19 cellular contexts compared by ENCODE assay signal in the genomic region with DNA sequence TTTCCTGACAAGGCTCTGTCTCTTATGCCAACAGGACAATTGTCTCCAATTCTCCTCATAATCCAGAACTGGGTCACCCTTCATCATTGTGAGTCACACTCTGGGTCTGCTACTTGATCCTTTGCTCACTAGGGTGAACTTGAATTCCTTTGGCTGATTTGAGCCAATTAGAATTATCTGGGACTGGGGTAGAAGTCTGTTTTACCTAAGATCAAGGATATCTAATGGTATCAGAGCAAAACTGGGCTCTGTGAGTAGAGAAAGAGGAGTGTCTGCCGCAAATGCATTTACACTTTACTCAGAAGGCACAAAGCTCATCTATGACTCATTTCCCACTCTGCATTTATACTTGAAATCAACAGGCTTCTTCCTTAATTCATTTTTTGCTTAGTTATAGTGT.
A peak's percentile ranks its signal among the peaks of the same experiment; 100 is the strongest.
DNase-seq lines count a peak whose midpoint lies in the region; ATAC-seq, FAIRE-seq and TF ChIP-seq lines count a peak whose summit lies in the region.
"Had no signal": no experiment of that assay in that cellular context is flagged by ENCODE, and none has a peak within 500 bp of the region (broad histone marks: within the 10 kb centered on the region; RNA-seq: fewer than 3 reads in every experiment).

No MANE protein-coding gene starts in this region.

- peaks cover 13% of the 10 kb centered on the region for H3K4me1 ChIP-seq in endothelial cell of umbilical vein (ENCODE audit: control insufficient read depth, extremely low read depth, insufficient read depth, low read length)
- H3K4me1 ChIP-seq in psoas muscle: peaks cover 4% of the 10 kb centered on the region
- H3K4me1 ChIP-seq in spleen: no peaks in the 10 kb centered on the region
- H3K4me1 ChIP-seq: gastroesophageal sphincter, vagina had no signal

- H3K9ac ChIP-seq in endothelial cell of umbilical vein (replicated peaks; ENCODE audit: extremely low read depth, insufficient read depth, low read length): peak overlapping the region; percentile 32

- DNase-seq in GM03348 (ENCODE audit: low spot score) (peak; percentile 13), RKO (ENCODE audit: low spot score) (peak; percentile 24), endothelial cell of umbilical vein (ENCODE audit: low read depth, low spot score) (peak; percentile 66), psoas muscle (no peak), spleen (no peak)
- DNase-seq: activated gamma-delta T cell; DND-41; effector CD8-positive, alpha-beta T cell; immature natural killer cell; NCI-H1694; NCI-H510A; occipital lobe; stimulated activated naive CD8-positive, alpha-beta T cell treated with anti-CD3 and anti-CD28 coated beads, Interleukin-15, amount 100 ng/mL, for 72 hours had no signal

- POLR2A ChIA-PET in endothelial cell of umbilical vein (lab: Charles Lee): no interaction called here

- ATAC-seq in psoas muscle (peak; percentile 73 to 82 (median 78)), GM21619 (IDR thresholded peaks at IDR 0.05; ENCODE audit: unreplicated experiment) (no peak), GM18498 (IDR thresholded peaks at IDR 0.05; ENCODE audit: unreplicated experiment) (no peak), GM18517 (IDR thresholded peaks at IDR 0.05; ENCODE audit: unreplicated experiment) (no peak)
- ATAC-seq: gastroesophageal sphincter; stimulated activated naive CD8-positive, alpha-beta T cell treated with anti-CD3 and anti-CD28 coated beads, Interleukin-15, amount 100 ng/mL, for 72 hours; WTC11 had no signal

- TF ChIP-seq POLR2A in endothelial cell of umbilical vein (IDR thresholded peaks at IDR 0.05; ENCODE audit: low read depth, low read length) (no peak), spleen (IDR thresholded peaks at IDR 0.05) (no peak)

- CTCF ChIA-PET in endothelial cell of umbilical vein (lab: Charles Lee): interaction anchor here (1.0 to 1.4 kb wide), 4 partner anchors 16 to 36 kb away, joined by 5 to 12 read pairs (median 7); no protein-coding TSS in a partner anchor

- H3K9me3 ChIP-seq in endothelial cell of umbilical vein (replicated peaks; ENCODE audit: control insufficient read depth, insufficient read depth, low read length): no peaks in the 10 kb centered on the region
- no peaks in the 10 kb centered on the region for H3K9me3 ChIP-seq in psoas muscle
- H3K9me3 ChIP-seq in spleen: no peaks in the 10 kb centered on the region
- H3K9me3 ChIP-seq: gastroesophageal sphincter, vagina had no signal

- intact Hi-C loops in endothelial cell of umbilical vein (cut with micrococcal nuclease): loop anchor here (1.0 kb wide), 1 partner anchor 16 kb away; no protein-coding TSS in a partner anchor
- intact Hi-C loops in psoas muscle (cut with DNase I): no loop called here
- intact Hi-C loops in spleen (cut with DNase I; ENCODE audit: low total_unique reads): no loop called here

- TF ChIP-seq CTCF in endothelial cell of umbilical vein (IDR thresholded peaks at IDR 0.05; ENCODE audit: extremely low read depth in 1 of 2, insufficient read depth in 1 of 2, low read depth in 1 of 2, low read length in 2 of 2) (no peak), psoas muscle (IDR thresholded peaks at IDR 0.05) (no peak), spleen (IDR thresholded peaks at IDR 0.05 in 8 of 11, conservative IDR thresholded peaks at IDR 0.05 in 3 of 11) (no peak)

- H2AFZ ChIP-seq in endothelial cell of umbilical vein (ENCODE audit: low read depth, low read length): peak overlapping the region; percentile 77

- H3K27ac ChIP-seq in endothelial cell of umbilical vein (ENCODE audit: insufficient read depth, low read depth, low read length) (peak overlapping the region; percentile 63), psoas muscle (peak overlapping the region; percentile 55), spleen (no peak overlapping the region)
- H3K27ac ChIP-seq: gastroesophageal sphincter, vagina had no signal

- H3K4me3 ChIP-seq in endothelial cell of umbilical vein (replicated peaks in 1 of 3; ENCODE audit: insufficient read depth in 1 of 3, low read depth in 1 of 3, low read length in 3 of 3) (no peak overlapping the region), psoas muscle (no peak overlapping the region), spleen (no peak overlapping the region)
- H3K4me3 ChIP-seq: gastroesophageal sphincter, vagina had no signal

- FAIRE-seq in endothelial cell of umbilical vein (lab: Jason Lieb, UNC): peak; percentile 79

- 85 to 97% (median 91%) methylated on average over 1 of the region's 1 CpG for WGBS in psoas muscle, 3 donors
- WGBS in spleen, 5 donors: 79 to 100% (median 87%) methylated on average over 1 of the region's 1 CpG

- no TSS peak for BruUV-seq in endothelial cell of umbilical vein (replicated peaks; lab: Mats Ljungman, UMichigan)

- dilution Hi-C loops in endothelial cell of umbilical vein (cut with MboI; ENCODE audit: extremely low pct_ligation_motif_present, low sequenced_read_pairs): no loop called here

- H4K20me1 ChIP-seq in endothelial cell of umbilical vein (replicated peaks; ENCODE audit: control insufficient read depth, extremely low read depth, insufficient read depth, low read length): no peaks in the 10 kb centered on the region

- no peaks in the 10 kb centered on the region for H3K9me1 ChIP-seq in endothelial cell of umbilical vein (replicated peaks; ENCODE audit: control insufficient read depth, extremely low read depth, insufficient read depth, low read length)

- no peaks in the 10 kb centered on the region for H3K27me3 ChIP-seq in endothelial cell of umbilical vein (ENCODE audit: control insufficient read depth in 2 of 2, insufficient read depth in 2 of 2, low read length in 2 of 2)
- H3K27me3 ChIP-seq in psoas muscle (ENCODE audit: insufficient read depth in 3 of 3, low read length in 2 of 3): no peaks in the 10 kb centered on the region
- H3K27me3 ChIP-seq in spleen (replicated peaks in 1 of 7): no peaks in the 10 kb centered on the region
- H3K27me3 ChIP-seq: gastroesophageal sphincter, vagina had no signal

- peak overlapping the region; percentile 71 for H3K4me2 ChIP-seq in endothelial cell of umbilical vein (ENCODE audit: insufficient read depth, low read length)

- H3K36me3 ChIP-seq in endothelial cell of umbilical vein (ENCODE audit: control insufficient read depth in 2 of 2, extremely low read depth in 1 of 2, insufficient read depth in 2 of 2, low read length in 2 of 2): no peaks in the 10 kb centered on the region
- no peaks in the 10 kb centered on the region for H3K36me3 ChIP-seq in psoas muscle (ENCODE audit: insufficient read depth in 1 of 2, low read depth in 1 of 2)
- H3K36me3 ChIP-seq in spleen: no peaks in the 10 kb centered on the region
- H3K36me3 ChIP-seq: gastroesophageal sphincter, vagina had no signal

- H3K79me2 ChIP-seq in endothelial cell of umbilical vein (ENCODE audit: control insufficient read depth, insufficient read depth, low read length): no peaks in the 10 kb centered on the region

TF ChIP-seq in endothelial cell of umbilical vein, 7 proteins besides CTCF, POLR2A, EP300 and RAD21:
- TF ChIP-seq POLR2AphosphoS5 (IDR thresholded peaks at IDR 0.05; ENCODE audit: insufficient read depth, low read depth, low read length) (no peak), EZH2 (IDR thresholded peaks at IDR 0.05; ENCODE audit: borderline replicate concordance, low read depth, low read length, severe bottlenecking) (no peak), GATA2 (IDR thresholded peaks at IDR 0.05; ENCODE audit: insufficient read depth, insufficient read length, low read depth, low read length) (no peak), JUN (IDR thresholded peaks at IDR 0.05; ENCODE audit: borderline replicate concordance, insufficient read depth, insufficient read length, low read depth) (peak; percentile 67), FOS (IDR thresholded peaks at IDR 0.05; ENCODE audit: borderline replicate concordance, insufficient read depth, low read length) (peak; percentile 83), MYC (IDR thresholded peaks at IDR 0.05; ENCODE audit: low read depth, low read length) (no peak)
- TF ChIP-seq, protein P1, sequence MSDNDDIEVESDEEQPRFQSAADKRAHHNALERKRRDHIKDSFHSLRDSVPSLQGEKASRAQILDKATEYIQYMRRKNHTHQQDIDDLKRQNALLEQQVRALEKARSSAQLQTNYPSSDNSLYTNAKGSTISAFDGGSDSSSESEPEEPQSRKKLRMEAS (IDR thresholded peaks at IDR 0.05; ENCODE audit: insufficient read depth, insufficient read length): no peak
TF ChIP-seq in endothelial cell of umbilical vein: peak in this region for 2.

Comparison
In these comparisons a context has a peak if more than half of its experiments do, and no peak if none do; other contexts are left out.
1. DNase-seq: peak in GM03348 (single experiment), RKO (single experiment) and endothelial cell of umbilical vein (single experiment); none in psoas muscle (0 of 2) and spleen (single experiment).
2. H3K27ac ChIP-seq: peak in endothelial cell of umbilical vein (single experiment) and psoas muscle (single experiment); none in spleen (0 of 8).
3. ATAC-seq: peak in psoas muscle (4 of 4); none in GM21619 (single experiment), GM18498 (single experiment) and GM18517 (single experiment).